Comparison of ENCODE assay signal across 26 cellular contexts in the genomic region with DNA sequence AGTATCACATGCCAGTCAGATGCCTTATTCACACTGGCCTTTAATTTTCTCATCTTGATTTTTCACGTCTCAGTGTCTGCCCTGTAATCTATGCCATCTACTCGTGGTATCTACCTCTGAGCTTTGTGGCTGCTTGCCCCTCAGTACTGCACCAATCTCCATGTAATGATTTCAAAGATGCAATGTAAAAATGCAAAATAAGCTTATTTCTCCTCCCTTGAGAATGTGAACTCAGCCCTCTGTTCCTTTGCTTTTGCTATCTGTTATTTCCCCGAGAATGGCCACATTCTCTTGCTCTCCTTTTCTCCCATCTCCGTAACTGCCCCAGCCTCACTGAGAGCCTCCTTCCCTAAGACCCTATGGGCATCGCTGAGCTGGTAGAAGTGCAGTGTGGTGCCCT.
"Had no signal": no experiment of that assay in that cellular context is flagged by ENCODE, and none has a peak within 500 bp of the region (broad histone marks: within the 10 kb centered on the region; RNA-seq: fewer than 3 reads in every experiment).

No MANE protein-coding gene starts in this region.

- H3K27ac ChIP-seq: left ventricle myocardium inferior, pancreas, prostate gland, sigmoid colon, spleen, suprapubic skin, thoracic aorta, tibial artery, upper lobe of right lung had no signal

- H3K36me3 ChIP-seq: left ventricle myocardium inferior, pancreas, prostate gland, sigmoid colon, spleen, suprapubic skin, thoracic aorta, tibial artery, upper lobe of right lung had no signal

- H3K4me1 ChIP-seq: left ventricle myocardium inferior, pancreas, prostate gland, suprapubic skin, tibial artery, upper lobe of right lung had no signal

- H3K9me3 ChIP-seq: left ventricle myocardium inferior, mucosa of descending colon, pancreas, prostate gland, sigmoid colon, spleen, suprapubic skin, thoracic aorta, tibial artery, upper lobe of right lung had no signal

- H3K27ac Mint-ChIP-seq: naive thymus-derived CD4-positive, alpha-beta T cell; natural killer cell treated with Interleukin-12 subunit alpha and Interleukin-12 subunit beta and Interleukin-15 and Interleukin-18, amount 100 ng/mL, for 72 hours; stimulated activated effector memory CD8-positive, alpha-beta T cell treated with anti-CD3 and anti-CD28 coated beads, Interleukin-12 subunit alpha, Interleukin-12 subunit beta, amount 100 ng/mL, for 72 hours; stimulated activated naive CD8-positive, alpha-beta T cell treated with anti-CD3 and anti-CD28 coated beads, Interleukin-15, Interleukin-2, amounts not matched to agents 100 ng/mL and 50 ng/mL, for 24 hours had no signal

- H3K36me3 Mint-ChIP-seq: naive thymus-derived CD4-positive, alpha-beta T cell; natural killer cell treated with Interleukin-12 subunit alpha and Interleukin-12 subunit beta and Interleukin-15 and Interleukin-18, amount 100 ng/mL, for 72 hours; stimulated activated effector memory CD8-positive, alpha-beta T cell treated with anti-CD3 and anti-CD28 coated beads, Interleukin-12 subunit alpha, Interleukin-12 subunit beta, amount 100 ng/mL, for 72 hours had no signal

- H3K4me3 Mint-ChIP-seq: naive thymus-derived CD4-positive, alpha-beta T cell; natural killer cell treated with Interleukin-12 subunit alpha and Interleukin-12 subunit beta and Interleukin-15 and Interleukin-18, amount 100 ng/mL, for 72 hours; stimulated activated effector memory CD8-positive, alpha-beta T cell treated with anti-CD3 and anti-CD28 coated beads, Interleukin-12 subunit alpha, Interleukin-12 subunit beta, amount 100 ng/mL, for 72 hours; stimulated activated naive CD8-positive, alpha-beta T cell treated with anti-CD3 and anti-CD28 coated beads, Interleukin-15, Interleukin-2, amounts not matched to agents 100 ng/mL and 50 ng/mL, for 24 hours had no signal

- FAIRE-seq: pancreas, small intestine, urothelium cell line had no signal

- H3K27me3 ChIP-seq: pancreas, sigmoid colon, spleen, suprapubic skin, tibial artery, upper lobe of right lung had no signal

- H3K4me1 Mint-ChIP-seq: naive thymus-derived CD4-positive, alpha-beta T cell had no signal

- DNase-seq: hypothalamus; islet precursor cell; left ventricle myocardium inferior; midbrain; mucosa of descending colon; naive thymus-derived CD4-positive, alpha-beta T cell; pancreas; posterior cingulate gyrus; retina; right cardiac atrium; sigmoid colon; small intestine; spleen; stimulated activated CD4-positive, alpha-beta T cell treated with anti-CD3 and anti-CD28 coated beads, Interleukin-4, amount 100 ng/mL, for 24 hours; stimulated activated naive CD4-positive, alpha-beta T cell; tibial artery; trophoblast cell; upper lobe of right lung had no signal

- ATAC-seq: mucosa of descending colon; naive thymus-derived CD4-positive, alpha-beta T cell; natural killer cell treated with Interleukin-12 subunit alpha and Interleukin-12 subunit beta and Interleukin-15 and Interleukin-18, amount 100 ng/mL, for 72 hours; pancreas; right cardiac atrium; stimulated activated effector memory CD8-positive, alpha-beta T cell treated with anti-CD3 and anti-CD28 coated beads, Interleukin-12 subunit alpha, Interleukin-12 subunit beta, amount 100 ng/mL, for 72 hours; upper lobe of right lung had no signal

- H3K27me3 Mint-ChIP-seq: naive thymus-derived CD4-positive, alpha-beta T cell; natural killer cell treated with Interleukin-12 subunit alpha and Interleukin-12 subunit beta and Interleukin-15 and Interleukin-18, amount 100 ng/mL, for 72 hours had no signal

- H3K9me3 Mint-ChIP-seq: stimulated activated effector memory CD8-positive, alpha-beta T cell treated with anti-CD3 and anti-CD28 coated beads, Interleukin-12 subunit alpha, Interleukin-12 subunit beta, amount 100 ng/mL, for 72 hours; stimulated activated naive CD8-positive, alpha-beta T cell treated with anti-CD3 and anti-CD28 coated beads, Interleukin-15, Interleukin-2, amounts not matched to agents 100 ng/mL and 50 ng/mL, for 24 hours had no signal

- H3K4me3 ChIP-seq: left ventricle myocardium inferior, lung, mucosa of descending colon, pancreas, prostate gland, sigmoid colon, spleen, suprapubic skin, thoracic aorta, tibial artery, upper lobe of right lung had no signal
